1 cellular context compared by ENCODE assay signal in the genomic region with DNA sequence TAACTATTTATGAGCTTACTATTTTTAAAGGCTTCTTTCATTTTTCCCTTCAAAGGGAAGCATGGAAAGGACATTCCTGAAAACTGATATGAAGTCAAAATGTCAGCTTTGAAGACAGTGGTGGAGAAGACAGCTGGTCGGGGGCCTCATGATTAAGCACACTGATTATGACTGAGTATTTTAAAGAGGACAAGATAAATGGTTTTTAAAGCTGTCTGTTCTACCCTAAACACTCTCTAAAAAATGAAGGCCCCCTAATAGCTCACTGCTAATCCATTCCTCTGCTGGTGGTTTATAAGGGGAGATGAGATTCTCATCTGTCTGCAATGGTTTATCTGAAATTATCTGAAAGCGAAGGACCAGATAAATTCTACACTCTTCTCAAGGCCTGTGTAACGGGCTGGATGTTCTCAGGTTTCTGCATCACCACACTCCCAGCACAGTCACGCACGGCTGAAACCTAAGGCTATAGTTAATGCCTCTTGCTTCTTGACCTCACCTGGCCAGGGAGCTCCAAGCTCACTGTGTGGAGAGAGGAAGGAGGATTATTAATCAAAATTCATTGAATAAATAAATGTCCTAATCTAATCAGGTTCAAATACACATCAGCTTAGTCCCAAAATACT.
TF ChIP-seq lines count a peak whose summit lies in the region.

No MANE protein-coding gene starts in this region.

TF ChIP-seq in K562, 482 proteins besides CTCF, POLR2A, EP300 and RAD21:
- TF ChIP-seq FOSL1 (tag; conservative IDR thresholded peaks at IDR 0.05) (0 out of 2 replicates have a peak, but pooled peaks have one; percentile 3), CTBP1 (IDR thresholded peaks at IDR 0.05; ENCODE audit: borderline replicate concordance) (0 out of 2 replicates have a peak, but pooled peaks have one; percentile 25), MEIS2 (IDR thresholded peaks at IDR 0.05; ENCODE audit: partially characterized antibody) (peak; percentile 65), CHD4 (IDR thresholded peaks at IDR 0.05; ENCODE audit: insufficient read depth, insufficient replicate concordance, low read depth, low read length, poor library complexity, severe bottlenecking) (no peak)
- TF ChIP-seq, protein P1, sequence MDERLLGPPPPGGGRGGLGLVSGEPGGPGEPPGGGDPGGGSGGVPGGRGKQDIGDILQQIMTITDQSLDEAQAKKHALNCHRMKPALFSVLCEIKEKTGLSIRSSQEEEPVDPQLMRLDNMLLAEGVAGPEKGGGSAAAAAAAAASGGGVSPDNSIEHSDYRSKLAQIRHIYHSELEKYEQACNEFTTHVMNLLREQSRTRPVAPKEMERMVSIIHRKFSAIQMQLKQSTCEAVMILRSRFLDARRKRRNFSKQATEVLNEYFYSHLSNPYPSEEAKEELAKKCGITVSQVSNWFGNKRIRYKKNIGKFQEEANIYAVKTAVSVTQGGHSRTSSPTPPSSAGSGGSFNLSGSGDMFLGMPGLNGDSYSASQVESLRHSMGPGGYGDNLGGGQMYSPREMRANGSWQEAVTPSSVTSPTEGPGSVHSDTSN (CRISPR knock-in tag; IDR thresholded peaks at IDR 0.05; ENCODE audit: low read depth): no peak
- TF ChIP-seq, protein P1 (tag; conservative IDR thresholded peaks at IDR 0.05; ENCODE audit: low read depth): peak; percentile 53; the same call in 1 of the 2 replicates
